In genomic region chr6:146857180-146857959, GRCh38 we compare ENCODE assay signal across 1 cellular context.
TF ChIP-seq lines count a peak whose summit lies in the region.

No MANE protein-coding gene starts in this region.

TF ChIP-seq in HepG2, 621 proteins besides CTCF, POLR2A, EP300 and RAD21 (continued from another document and continues in another):
- TF ChIP-seq HNF1B (CRISPR knock-in tag; IDR thresholded peaks at IDR 0.05) (peak; percentile 79), ATF7-NPFF (CRISPR knock-in tag; IDR thresholded peaks at IDR 0.05; ENCODE audit: low read depth) (peak; percentile 75), ZFP1 (CRISPR knock-in tag; IDR thresholded peaks at IDR 0.05) (peak; percentile 47; the same call in 1 of the 2 replicates), PREB (CRISPR knock-in tag; IDR thresholded peaks at IDR 0.05) (no peak), ZBTB26 (CRISPR knock-in tag; IDR thresholded peaks at IDR 0.05; ENCODE audit: borderline replicate concordance) (0 out of 2 replicates have a peak, but pooled peaks have one; percentile 49), ZNF772 (CRISPR knock-in tag; IDR thresholded peaks at IDR 0.05) (peak; percentile 84; the same call in 1 of the 2 replicates), ZNF839 (CRISPR knock-in tag; IDR thresholded peaks at IDR 0.05; ENCODE audit: borderline replicate concordance) (peak; percentile 82; the same call in 1 of the 2 replicates), ZNF512B (CRISPR knock-in tag; IDR thresholded peaks at IDR 0.05; ENCODE audit: borderline replicate concordance) (peak; percentile 93; the same call in 1 of the 2 replicates), ATF3 (CRISPR knock-in tag; IDR thresholded peaks at IDR 0.05) (peak; percentile 53; the same call in 1 of the 2 replicates), ZNF331 (CRISPR knock-in tag; IDR thresholded peaks at IDR 0.05) (peak; percentile 86), MTA1 (CRISPR knock-in tag; IDR thresholded peaks at IDR 0.05; ENCODE audit: borderline replicate concordance) (peak; percentile 62; the same call in 1 of the 2 replicates), THAP11 (CRISPR knock-in tag; IDR thresholded peaks at IDR 0.05) (peak; percentile 74), ZNF343 (CRISPR knock-in tag; IDR thresholded peaks at IDR 0.05) (no peak), NONO (IDR thresholded peaks at IDR 0.05) (no peak), NONO (CRISPR knock-in tag; conservative IDR thresholded peaks at IDR 0.05) (peak; percentile 74), XRCC5 (optimal IDR thresholded peaks at IDR 0.05; ENCODE audit: low read length) (peak; percentile 98), ZNF713 (CRISPR knock-in tag; IDR thresholded peaks at IDR 0.05) (0 out of 2 replicates have a peak, but pooled peaks have one; percentile 46), TCF12 (IDR thresholded peaks at IDR 0.05) (no peak), TCF12 (CRISPR knock-in tag; IDR thresholded peaks at IDR 0.05) (0 out of 2 replicates have a peak, but pooled peaks have one; percentile 42), RXRB (CRISPR knock-in tag; IDR thresholded peaks at IDR 0.05; ENCODE audit: borderline replicate concordance) (peak; percentile 65), ZNF574 (CRISPR knock-in tag; IDR thresholded peaks at IDR 0.05) (peak; percentile 76), SOX6 (IDR thresholded peaks at IDR 0.05) (no peak), SOX6 (CRISPR knock-in tag; IDR thresholded peaks at IDR 0.05) (peak; percentile 63), ZNF30 (CRISPR knock-in tag; IDR thresholded peaks at IDR 0.05) (no peak), PTBP1 (IDR thresholded peaks at IDR 0.05; ENCODE audit: low read depth, low read length, poor library complexity, severe bottlenecking) (peak; percentile 77), ASH2L (IDR thresholded peaks at IDR 0.05; ENCODE audit: insufficient read length, low read depth, low read length) (no peak), RFXANK (CRISPR knock-in tag; IDR thresholded peaks at IDR 0.05) (0 out of 2 replicates have a peak, but pooled peaks have one; percentile 29), ZKSCAN5 (CRISPR knock-in tag; IDR thresholded peaks at IDR 0.05) (no peak), SIX1 (CRISPR knock-in tag; IDR thresholded peaks at IDR 0.05; ENCODE audit: borderline replicate concordance) (0 out of 2 replicates have a peak, but pooled peaks have one; percentile 16), REPIN1 (CRISPR knock-in tag; IDR thresholded peaks at IDR 0.05; ENCODE audit: borderline replicate concordance, low read depth) (peak; percentile 81; the same call in 1 of the 2 replicates), HNRNPUL1 (IDR thresholded peaks at IDR 0.05; ENCODE audit: low read depth, low read length) (no peak), NFKB2 (CRISPR knock-in tag; IDR thresholded peaks at IDR 0.05; ENCODE audit: borderline replicate concordance) (peak; percentile 86; the same call in 1 of the 2 replicates), KDM4B (CRISPR knock-in tag; IDR thresholded peaks at IDR 0.05) (peak; percentile 87), ZNF83 (CRISPR knock-in tag; IDR thresholded peaks at IDR 0.05; ENCODE audit: borderline replicate concordance) (no peak; the same call in 1 of the 2 replicates), ZGPAT (CRISPR knock-in tag; IDR thresholded peaks at IDR 0.05) (peak; percentile 74), BRCA1 (CRISPR knock-in tag; IDR thresholded peaks at IDR 0.05) (0 out of 2 replicates have a peak, but pooled peaks have one; percentile 47), PHF5A (CRISPR knock-in tag; IDR thresholded peaks at IDR 0.05; ENCODE audit: low read depth, unreplicated experiment) (no peak), CREM (IDR thresholded peaks at IDR 0.05) (0 out of 2 replicates have a peak, but pooled peaks have one; percentile 19), CREM (CRISPR knock-in tag; IDR thresholded peaks at IDR 0.05) (no peak), ZBTB20 (CRISPR knock-in tag; IDR thresholded peaks at IDR 0.05; ENCODE audit: borderline replicate concordance, low read depth) (peak; percentile 74), ZNF883 (CRISPR knock-in tag; IDR thresholded peaks at IDR 0.05; ENCODE audit: not compliant biosample characterization) (peak; percentile 63), PHF8 (CRISPR knock-in tag; IDR thresholded peaks at IDR 0.05) (peak; percentile 58), POGZ (CRISPR knock-in tag; IDR thresholded peaks at IDR 0.05) (peak; percentile 91), ARNT2 (CRISPR knock-in tag; IDR thresholded peaks at IDR 0.05; ENCODE audit: low read depth) (peak; percentile 63; the same call in 1 of the 2 replicates), ZBTB14 (CRISPR knock-in tag; IDR thresholded peaks at IDR 0.05) (peak; percentile 65), ZBTB44 (CRISPR knock-in tag; IDR thresholded peaks at IDR 0.05) (no peak), ZBTB7B (CRISPR knock-in tag; IDR thresholded peaks at IDR 0.05) (peak; percentile 74; the same call in 1 of the 2 replicates), ATF4 (CRISPR knock-in tag; IDR thresholded peaks at IDR 0.05) (0 out of 4 replicates have a peak, but pooled peaks of 1 of the 2 experiments have one; percentile 22), ZNF333 (CRISPR knock-in tag; IDR thresholded peaks at IDR 0.05; ENCODE audit: borderline replicate concordance) (0 out of 2 replicates have a peak, but pooled peaks have one; percentile 58), HNRNPLL (IDR thresholded peaks at IDR 0.05; ENCODE audit: low read depth, low read length, poor library complexity, severe bottlenecking) (peak; percentile 88), HOXA3 (CRISPR knock-in tag; IDR thresholded peaks at IDR 0.05) (peak; percentile 83), SALL2 (CRISPR knock-in tag; IDR thresholded peaks at IDR 0.05) (peak; percentile 47; the same call in 1 of the 2 replicates), FOSL1 (CRISPR knock-in tag; IDR thresholded peaks at IDR 0.05; ENCODE audit: borderline replicate concordance) (no peak), ZNF615 (CRISPR knock-in tag; IDR thresholded peaks at IDR 0.05; ENCODE audit: borderline replicate concordance) (no peak), ZNF792 (CRISPR knock-in tag; IDR thresholded peaks at IDR 0.05) (0 out of 2 replicates have a peak, but pooled peaks have one; percentile 67), ZNF549 (CRISPR knock-in tag; IDR thresholded peaks at IDR 0.05) (no peak), SMC3 (IDR thresholded peaks at IDR 0.05; ENCODE audit: low read length) (peak; percentile 77)
